In genomic region chr14:23093993-23094665, GRCh38 we compare ENCODE assay signal across 10 cellular contexts. TPM values are rescaled to one million over a fixed set of nuclear protein-coding genes. Genes with fewer than 3 reads are reported as not detected.
DNase-seq lines count a peak whose midpoint lies in the region; TF ChIP-seq lines count a peak whose summit lies in the region.
"Had no signal": no experiment of that assay in that cellular context is flagged by ENCODE, and none has a peak within 500 bp of the region (broad histone marks: within the 10 kb centered on the region; RNA-seq: fewer than 3 reads in every experiment).

No MANE protein-coding gene starts in this region.

- peaks cover 95% of the 10 kb centered on the region for H3K79me2 ChIP-seq in mammary epithelial cell (ENCODE audit: insufficient read depth, low read length)

- peak overlapping the region; percentile 98 for H2AFZ ChIP-seq in mammary epithelial cell (ENCODE audit: low read depth, low read length)

- no peak overlapping the region for H3K27ac Mint-ChIP-seq in Calu3 (ENCODE audit: unreplicated experiment)
- H3K27ac Mint-ChIP-seq: nephron had no signal

- no peaks in the 10 kb centered on the region for H3K27me3 ChIP-seq in mammary epithelial cell (ENCODE audit: insufficient read depth, low read length)

- POLR2A ChIA-PET in HEK293 (lab: Yijun Ruan, JAX): interaction anchor here (0.6 to 3.3 kb wide), 25 partner anchors 9 to 1047 kb away, joined by 3 to 48 read pairs (median 7); partner anchors contain the start of genes AJUBA, BCL2L2, CIROP and DAD1

- H3K4me1 ChIP-seq in HEK293 (ENCODE audit: control insufficient read depth, insufficient read depth, low read length): peaks cover 10% of the 10 kb centered on the region; the same call in 1 of the 2 replicates
- H3K4me1 ChIP-seq in mammary epithelial cell (ENCODE audit: insufficient read depth, low read length): peaks cover 23% of the 10 kb centered on the region
- peaks cover 6% of the 10 kb centered on the region for H3K4me1 ChIP-seq in mesodermal cell (ENCODE audit: control insufficient read depth, insufficient read depth, low read length, poor library complexity, severe bottlenecking)

- H3K27ac ChIP-seq in HEK293 (ENCODE audit: extremely low read depth, low read depth, low read length): peak overlapping the region; percentile 92; the same call in 1 of the 2 replicates
- H3K27ac ChIP-seq in mammary epithelial cell (ENCODE audit: insufficient read depth, low read depth, low read length): peak overlapping the region; percentile 97
- peak overlapping the region; percentile 92 for H3K27ac ChIP-seq in mesodermal cell (ENCODE audit: low read depth, low read length, severe bottlenecking)

- BruUV-seq in mammary epithelial cell (replicated peaks; lab: Mats Ljungman, UMichigan) (no TSS peak), Calu3 (replicated peaks; lab: Mats Ljungman, UMichigan) (no TSS peak)

- no peaks in the 10 kb centered on the region for H3K27me3 Mint-ChIP-seq in Calu3 (ENCODE audit: unreplicated experiment)

- H3K4me3 ChIP-seq in AG10803 (ENCODE audit: low read length): peak overlapping the region; percentile 97
- peak overlapping the region; percentile 97 for H3K4me3 ChIP-seq in HEK293 (ENCODE audit: low read depth, low read length)
- H3K4me3 ChIP-seq in mammary epithelial cell (replicated peaks in 1 of 3; ENCODE audit: insufficient read depth in 1 of 3, low read depth in 2 of 3, low read length in 3 of 3): peak overlapping the region; percentile 68 to 92 (median 86)
- peak overlapping the region; percentile 80 for H3K4me3 ChIP-seq in mesodermal cell (ENCODE audit: extremely low read depth, insufficient read depth, low read length, poor library complexity, severe bottlenecking)

- in situ Hi-C loops in mammary epithelial cell (cut with MboI; ENCODE audit: low sequenced_read_pairs in 2 of 2): no loop called here

- TF ChIP-seq CTCF in AG10803 (conservative IDR thresholded peaks at IDR 0.05; ENCODE audit: low read length) (peak; percentile 34), HEK293 (tag by site-specific recombination; IDR thresholded peaks at IDR 0.05) (peak; percentile 72; the same call in 1 of the 2 replicates), mammary epithelial cell (conservative IDR thresholded peaks at IDR 0.05 in 1 of 2, IDR thresholded peaks at IDR 0.05 in 1 of 2; ENCODE audit: extremely low read depth in 1 of 2, insufficient read depth in 1 of 2, low read depth in 1 of 2, low read length in 2 of 2) (peak; percentile 9 to 16), Calu3 (IDR thresholded peaks at IDR 0.05; ENCODE audit: unreplicated experiment) (no peak), GM20000 (IDR thresholded peaks at IDR 0.05; ENCODE audit: extremely low read depth, missing control alignments) (no peak)

- peaks cover 7% of the 10 kb centered on the region for H3K36me3 Mint-ChIP-seq in Calu3 (ENCODE audit: insufficient read depth, unreplicated experiment)

- H3K4me3 Mint-ChIP-seq in Calu3 (ENCODE audit: low read depth, unreplicated experiment): no peak overlapping the region
- H3K4me3 Mint-ChIP-seq: T-helper 1 cell treated with Interleukin-12 subunit alpha and Interleukin-12 subunit beta and Interleukin-4 antibody, amounts not matched to agents 30 μg/mL and 1 μg/mL, for 36 hours had no signal

- intact Hi-C loops in mammary epithelial cell (cut with micrococcal nuclease) (loop anchor here (2.0 kb wide), 1 partner anchor 25 kb away; no protein-coding TSS in a partner anchor), Calu3 (cut with micrococcal nuclease; ENCODE audit: unreplicated experiment) (no loop called here)

- H3K9me3 ChIP-seq in HEK293 (ENCODE audit: control insufficient read depth, insufficient read depth, low read depth, low read length) (no peaks in the 10 kb centered on the region), mammary epithelial cell (replicated peaks; ENCODE audit: insufficient read depth, low read length) (no peaks in the 10 kb centered on the region), mesodermal cell (ENCODE audit: control insufficient read depth, low read length) (no peaks in the 10 kb centered on the region)

- dilution Hi-C loops in mammary epithelial cell (cut with HindIII; ENCODE audit: low sequenced_read_pairs): no loop called here

- no peak for DNase-seq in AG10803 (ENCODE audit: low read depth)
- peak; percentile 16 for DNase-seq in mammary epithelial cell
- DNase-seq in Calu3: no peak
- no peak for DNase-seq in cortex of kidney (lab: John Stamatoyannopoulos, UW)
- no peak for DNase-seq in NCI-H2107 treated with DMSO at 0.1 percent for 48 hours (lab: John Stamatoyannopoulos, UW; ENCODE audit: unreplicated experiment)
- DNase-seq in GM20000 (ENCODE audit: low spot score): no peak

- peaks cover 9% of the 10 kb centered on the region for H3K4me1 Mint-ChIP-seq in Calu3 (ENCODE audit: low read depth, unreplicated experiment)

- CTCF ChIA-PET in HEK293 (lab: Yijun Ruan, JAX): interaction anchor here (0.6 to 3.7 kb wide), 13 partner anchors 13 to 121 kb away, joined by 3 to 36 read pairs (median 7); partner anchors contain the start of gene CEBPE
- CTCF ChIA-PET in mammary epithelial cell (lab: Charles Lee; ENCODE audit: low non-redundant PET): interaction anchor here (0.6 to 1.1 kb wide), 4 partner anchors 16 to 1242 kb away, joined by 3 to 7 read pairs (median 4); no protein-coding TSS in a partner anchor
- CTCF ChIA-PET in Calu3 (lab: Charles Lee): interaction anchor here (0.7 to 3.0 kb wide), 8 partner anchors 14 to 32 kb away, joined by 3 to 25 read pairs (median 9); no protein-coding TSS in a partner anchor

- H4K20me1 ChIP-seq in mammary epithelial cell (ENCODE audit: insufficient read depth, low read length): no peaks in the 10 kb centered on the region

- H3K9ac ChIP-seq in mammary epithelial cell (ENCODE audit: insufficient read depth, low read length): peak overlapping the region; percentile 99

- H3K36me3 ChIP-seq in HEK293 (ENCODE audit: control insufficient read depth in 2 of 2, insufficient read depth in 1 of 2, low read length in 2 of 2) (peaks cover 38 to 65% of the 10 kb centered on the region in 2 experiments), mammary epithelial cell (ENCODE audit: insufficient read depth, low read length) (peaks cover 42% of the 10 kb centered on the region), mesodermal cell (ENCODE audit: control insufficient read depth, insufficient read depth, low read length) (peaks cover 70% of the 10 kb centered on the region)

- H3K9me3 Mint-ChIP-seq in Calu3 (ENCODE audit: low read depth, unreplicated experiment): no peaks in the 10 kb centered on the region
- H3K9me3 Mint-ChIP-seq: nephron; T-helper 1 cell treated with Interleukin-12 subunit alpha and Interleukin-12 subunit beta and Interleukin-4 antibody, amounts not matched to agents 30 μg/mL and 1 μg/mL, for 36 hours had no signal

- under 1% methylated on average over 14 of the region's 14 CpGs for WGBS in mammary epithelial cell (ENCODE audit: low coverage, missing lambda C conversion rate)
- WGBS in mesodermal cell (ENCODE audit: insufficient coverage in 2 of 2), 2 experiments: 3 to 5% methylated on average over 4 to 9 of the region's 14 CpGs

- peak overlapping the region; percentile 96 for H3K4me2 ChIP-seq in mammary epithelial cell (ENCODE audit: insufficient read depth, low read depth, low read length)

TF ChIP-seq in HEK293, 187 proteins besides CTCF, POLR2A, EP300 and RAD21 (continues in another document):
- TF ChIP-seq ZNF610 (tag by site-specific recombination; IDR thresholded peaks at IDR 0.05; ENCODE audit: borderline replicate concordance): 0 out of 2 replicates have a peak, but pooled peaks have one; percentile 15
- peak; percentile 78 for TF ChIP-seq ZBTB17 (tag by site-specific recombination; IDR thresholded peaks at IDR 0.05)
- peak; percentile 69 for TF ChIP-seq ZSCAN4 (tag by site-specific recombination; IDR thresholded peaks at IDR 0.05)
- no peak for TF ChIP-seq ZNF596 (tag by site-specific recombination; IDR thresholded peaks at IDR 0.05)

RNA-seq across cellular contexts. Expression of gene ACIN1, which starts 0.8 kb away (rescaled TPM):
- 100 to 1,000 TPM in 1 of 2 donors, 10 to 100 TPM in 1; 62.0 to 148 TPM for total RNA-seq in mammary epithelial cell
- 64.4 TPM for polyA plus RNA-seq in mammary epithelial cell
- polyA minus RNA-seq in mammary epithelial cell: 70.8 TPM
- polyA plus RNA-seq in mesodermal cell (2013, experiment 1 of 2): 167 TPM
- polyA plus RNA-seq in mesodermal cell (2013, experiment 2 of 2): 150 TPM
- 181 and 191 TPM in 2 replicates for total RNA-seq in Calu3 (2022)

RNA-seq across cellular contexts. Expression of gene C14orf119, which starts 1.2 kb away (rescaled TPM):
- 10 to 100 TPM; 39.2 to 57.6 TPM for total RNA-seq in mammary epithelial cell
- polyA plus RNA-seq in mammary epithelial cell: 95.1 TPM
- polyA minus RNA-seq in mammary epithelial cell: 38.1 TPM
- polyA plus RNA-seq in mesodermal cell (2013, experiment 1 of 2): 94.0 TPM
- polyA plus RNA-seq in mesodermal cell (2013, experiment 2 of 2): 93.3 TPM
- total RNA-seq in Calu3 (2022): 47.0 and 47.3 TPM in 2 replicates

RNA-seq across cellular contexts. Expression of gene CIROP, which starts 10.7 kb away (rescaled TPM):
- total RNA-seq in mammary epithelial cell (not detected), Calu3 (2022) (not detected in 2 replicates)
- polyA plus RNA-seq in mammary epithelial cell: not detected
- not detected for polyA minus RNA-seq in mammary epithelial cell
- not detected for polyA plus RNA-seq in mesodermal cell (2013, experiment 1 of 2)
- polyA plus RNA-seq in mesodermal cell (2013, experiment 2 of 2): not detected

RNA-seq across cellular contexts. Expression of gene CEBPE, which starts 24.9 kb away (rescaled TPM):
- total RNA-seq in mammary epithelial cell: not detected
- polyA plus RNA-seq in mammary epithelial cell: not detected
- polyA minus RNA-seq in mammary epithelial cell: not detected
- polyA plus RNA-seq in mesodermal cell (2013, experiment 1 of 2): not detected
- polyA plus RNA-seq in mesodermal cell (2013, experiment 2 of 2): not detected
- total RNA-seq in Calu3 (2022): not detected in 2 replicates

RNA-seq across cellular contexts. Expression of gene CDH24, which starts 36.8 kb away (rescaled TPM):
- total RNA-seq in mammary epithelial cell: 1 to 10 TPM; 4.2 to 5.6 TPM
- 4.2 TPM for polyA plus RNA-seq in mammary epithelial cell
- polyA minus RNA-seq in mammary epithelial cell: 1.0 TPM
- 25.6 TPM for polyA plus RNA-seq in mesodermal cell (2013, experiment 1 of 2)
- polyA plus RNA-seq in mesodermal cell (2013, experiment 2 of 2): 20.5 TPM
- total RNA-seq in Calu3 (2022): 5.0 and 5.7 TPM in 2 replicates

Comparison
In these comparisons a context has a peak if more than half of its experiments do, and no peak if none do; other contexts are left out.
1. CTCF ChIP-seq: peak in AG10803 (single experiment), HEK293 (single experiment) and mammary epithelial cell (2 of 2); none in Calu3 (single experiment) and GM20000 (single experiment).
2. Peak in every context shown above with its lines, with median percentiles within 50 percentile points of each other: H3K4me3 ChIP-seq and H3K27ac ChIP-seq.